30 cellular contexts compared by ENCODE assay signal in genomic region chr5:129966071-129966470, GRCh38.
"Had no signal": no experiment of that assay in that cellular context is flagged by ENCODE, and none has a peak within 500 bp of the region (broad histone marks: within the 10 kb centered on the region; RNA-seq: fewer than 3 reads in every experiment).

No MANE protein-coding gene starts in this region.

- H3K27ac ChIP-seq: brain microvascular endothelial cell, coronary artery, WERI-Rb-1 had no signal

- H3K4me3 Mint-ChIP-seq: activated B cell treated with CpG ODN at 0.5 μM for 24 hours; activated CD8-positive, alpha-beta T cell treated with anti-CD3 and anti-CD28 coated beads for 36 hours; activated naive CD8-positive, alpha-beta T cell; activated T-cell treated with anti-CD3 and anti-CD28 coated beads, Interleukin-2, amount 50 U/mL, for 4 hours; activated T-helper 17 cell treated with anti-CD3 and anti-CD28 coated beads, Interleukin-2, amount 50 U/mL, for 72 hours; dendritic cell treated with granulocyte-macrophage colony-stimulating factor and Interleukin-4, amounts not matched to agents 40 ng/mL and 50 ng/mL, for 4 days; T-helper 17 cell; T-helper 2 cell treated with Interferon-gamma antibody and Interleukin-4, amounts not matched to agents 5 μg/mL and 100 μg/mL, for 36 hours had no signal

- DNase-seq: activated B cell treated with CpG ODN at 0.5 μM for 24 hours; activated CD4-positive, alpha-beta T cell treated with anti-CD3 and anti-CD28 coated beads for 48 hours; activated CD4-positive, alpha-beta T cell treated with anti-CD3 and anti-CD28 coated beads, Interleukin-2, amount 50 U/mL, for 1 hour; activated CD4-positive, alpha-beta T cell treated with anti-CD3 and anti-CD28 coated beads, Interleukin-2, amount 50 U/mL, for 48 hours; activated CD8-positive, alpha-beta memory T cell treated with anti-CD3 and anti-CD28 coated beads for 24 hours; activated CD8-positive, alpha-beta T cell treated with anti-CD3 and anti-CD28 coated beads for 36 hours; activated effector memory CD4-positive, alpha-beta T cell treated with Interleukin-2 at 50 U/mL for 16 hours; activated gamma-delta T cell treated with Interleukin-2 at 50 U/mL for 16 hours; activated naive CD4-positive, alpha-beta T cell treated with anti-CD3 and anti-CD28 coated beads, Interleukin-2, amount 50 U/mL, for 16 hours; activated naive CD4-positive, alpha-beta T cell treated with Interleukin-2 at 50 U/mL for 16 hours; activated T-cell treated with anti-CD3 and anti-CD28 coated beads, Interleukin-2, amount 50 U/mL, for 4 hours; amniotic stem cell; anterior cingulate cortex; brain microvascular endothelial cell; effector CD8-positive, alpha-beta T cell; foreskin fibroblast; head of caudate nucleus; T-helper 1 cell; T-helper 17 cell; T1000; WERI-Rb-1 had no signal

- H3K9me3 Mint-ChIP-seq: activated B cell treated with CpG ODN at 0.5 μM for 24 hours; activated CD8-positive, alpha-beta T cell treated with anti-CD3 and anti-CD28 coated beads for 36 hours; activated T-cell treated with anti-CD3 and anti-CD28 coated beads, Interleukin-2, amount 50 U/mL, for 4 hours; activated T-helper 17 cell treated with anti-CD3 and anti-CD28 coated beads, Interleukin-2, amount 50 U/mL, for 72 hours; T-helper 2 cell treated with Interferon-gamma antibody and Interleukin-4, amounts not matched to agents 5 μg/mL and 100 μg/mL, for 36 hours had no signal

- H3K36me3 Mint-ChIP-seq: activated naive CD8-positive, alpha-beta T cell had no signal

- H3K36me3 ChIP-seq: brain microvascular endothelial cell, WERI-Rb-1 had no signal

- H3K4me1 Mint-ChIP-seq: activated B cell treated with CpG ODN at 0.5 μM for 24 hours; activated T-helper 17 cell treated with anti-CD3 and anti-CD28 coated beads, Interleukin-2, amount 50 U/mL, for 72 hours; T-helper 17 cell had no signal

- H3K4me3 ChIP-seq: coronary artery had no signal

- H3K27me3 ChIP-seq: brain microvascular endothelial cell had no signal

- H3K27me3 Mint-ChIP-seq: activated B cell treated with CpG ODN at 0.5 μM for 24 hours; activated CD8-positive, alpha-beta T cell treated with anti-CD3 and anti-CD28 coated beads for 36 hours; activated naive CD8-positive, alpha-beta T cell; dendritic cell treated with granulocyte-macrophage colony-stimulating factor and Interleukin-4, amounts not matched to agents 40 ng/mL and 50 ng/mL, for 4 days had no signal

- FAIRE-seq: astrocyte, bronchial epithelial cell, endometrium, frontal cortex had no signal

- H3K27ac Mint-ChIP-seq: activated B cell treated with CpG ODN at 0.5 μM for 24 hours; activated CD8-positive, alpha-beta T cell treated with anti-CD3 and anti-CD28 coated beads for 36 hours; activated naive CD8-positive, alpha-beta T cell; activated T-helper 17 cell treated with anti-CD3 and anti-CD28 coated beads, Interleukin-2, amount 50 U/mL, for 72 hours; dendritic cell treated with granulocyte-macrophage colony-stimulating factor and Interleukin-4, amounts not matched to agents 40 ng/mL and 50 ng/mL, for 4 days; T-helper 17 cell; T-helper 2 cell treated with Interferon-gamma antibody and Interleukin-4, amounts not matched to agents 5 μg/mL and 100 μg/mL, for 36 hours had no signal
